8 cellular contexts compared by ENCODE assay signal in genomic region chr7:128031901-128032604, GRCh38. TPM values are rescaled to one million over a fixed set of nuclear protein-coding genes. Genes with fewer than 3 reads are reported as not detected.
DNase-seq lines count a peak whose midpoint lies in the region; ATAC-seq, FAIRE-seq and TF ChIP-seq lines count a peak whose summit lies in the region.

No MANE protein-coding gene starts in this region.

- peaks cover 0 to 1% (median 0%) of the 10 kb centered on the region in 7 donors for H3K9me3 Mint-ChIP-seq in CD4-positive, CD25-positive, alpha-beta regulatory T cell
- H3K9me3 Mint-ChIP-seq in immature natural killer cell: no peaks in the 10 kb centered on the region

- peaks cover 6% of the 10 kb centered on the region for H3K36me3 ChIP-seq in CD4-positive, CD25-positive, alpha-beta regulatory T cell (ENCODE audit: control insufficient read depth, insufficient read depth, low read length)
- H3K36me3 ChIP-seq in HUES6 (ENCODE audit: control insufficient read depth, insufficient read depth, low read length) (peaks cover 8% of the 10 kb centered on the region), WERI-Rb-1 (peaks cover 8% of the 10 kb centered on the region)

- H3K4me3 Mint-ChIP-seq in CD4-positive, CD25-positive, alpha-beta regulatory T cell: peak overlapping the region; percentile 87 to 93 (median 92)
- H3K4me3 Mint-ChIP-seq in immature natural killer cell: peak overlapping the region; percentile 88 to 98 (median 93)

- H3K4me3 ChIP-seq in CD4-positive, CD25-positive, alpha-beta regulatory T cell (ENCODE audit: low read depth, low read length): no peak overlapping the region
- peak overlapping the region; percentile 62 for H3K4me3 ChIP-seq in HUES6 (ENCODE audit: low read depth, low read length)
- peak overlapping the region; percentile 43 for H3K4me3 ChIP-seq in WERI-Rb-1 (ENCODE audit: low read depth, low read length)

- TF ChIP-seq POLR2A in H54 (IDR thresholded peaks at IDR 0.05; ENCODE audit: low read depth, low read length): no peak

- peak; percentile 29; the same call in 1 of the 2 replicates for TF ChIP-seq CTCF in WERI-Rb-1 (IDR thresholded peaks at IDR 0.05; ENCODE audit: low read depth, low read length)

- peak; percentile 82 to 84 for ATAC-seq in CD4-positive, CD25-positive, alpha-beta regulatory T cell (ENCODE audit: low read depth in 2 of 2)
- ATAC-seq in GM19463 (IDR thresholded peaks at IDR 0.05; ENCODE audit: unreplicated experiment): peak; percentile 56

- peaks cover 21% of the 10 kb centered on the region for H3K36me3 Mint-ChIP-seq in CD4-positive, CD25-positive, alpha-beta regulatory T cell
- H3K36me3 Mint-ChIP-seq in immature natural killer cell: peaks cover 7 to 14% (median 7%) of the 10 kb centered on the region in 3 donors

- H3K27me3 Mint-ChIP-seq in CD4-positive, CD25-positive, alpha-beta regulatory T cell: peaks cover 18% of the 10 kb centered on the region
- H3K27me3 Mint-ChIP-seq in immature natural killer cell (ENCODE audit: low read depth in 3 of 3): peaks cover 7 to 18% (median 10%) of the 10 kb centered on the region in 3 donors

- no peaks in the 10 kb centered on the region for H3K9me3 ChIP-seq in CD4-positive, CD25-positive, alpha-beta regulatory T cell (ENCODE audit: control insufficient read depth in 2 of 2, low read length in 2 of 2)
- H3K9me3 ChIP-seq in HUES6 (ENCODE audit: control insufficient read depth, insufficient read depth, low read depth, low read length) (no peaks in the 10 kb centered on the region), WERI-Rb-1 (ENCODE audit: severe bottlenecking) (no peaks in the 10 kb centered on the region)

- H3K4me1 Mint-ChIP-seq in CD4-positive, CD25-positive, alpha-beta regulatory T cell: peaks cover 5 to 23% (median 5%) of the 10 kb centered on the region in 4 donors
- H3K4me1 Mint-ChIP-seq in immature natural killer cell: peaks cover 20 to 21% of the 10 kb centered on the region in 2 donors

- no peak for FAIRE-seq in H54 (lab: Jason Lieb, UNC)

- peak; percentile 16 to 71 (median 48) for DNase-seq in CD4-positive, CD25-positive, alpha-beta regulatory T cell
- DNase-seq in WERI-Rb-1 (peak; percentile 71), caudate nucleus (lab: John Stamatoyannopoulos, UW) (peak in 42 of 61 donors; percentile 18 to 80 (median 55)), immature natural killer cell (peak; percentile 47 to 58 (median 54)), H54 (ENCODE audit: insufficient read length, low spot score) (no peak)
- peak; percentile 75 for DNase-seq in stimulated activated CD4-positive, alpha-beta T cell treated with anti-CD3 and anti-CD28 coated beads, Interleukin-15, amount 100 ng/mL, for 24 hours

- H3K27ac ChIP-seq in CD4-positive, CD25-positive, alpha-beta regulatory T cell (ENCODE audit: insufficient read depth, low read length, poor library complexity, severe bottlenecking): no peak overlapping the region
- H3K27ac ChIP-seq in HUES6 (ENCODE audit: low read depth, low read length) (no peak overlapping the region), WERI-Rb-1 (0 out of 2 replicates have a peak overlapping the region, but pooled peaks have one; percentile 24), caudate nucleus (ENCODE audit: low read depth, low read length) (peak overlapping the region; percentile 58)

- H3K27me3 ChIP-seq in CD4-positive, CD25-positive, alpha-beta regulatory T cell (ENCODE audit: control insufficient read depth, insufficient read depth, low read length): no peaks in the 10 kb centered on the region
- peaks cover 50% of the 10 kb centered on the region for H3K27me3 ChIP-seq in HUES6 (ENCODE audit: control insufficient read depth, insufficient read depth, low read length)
- peaks cover 20% of the 10 kb centered on the region for H3K27me3 ChIP-seq in WERI-Rb-1 (ENCODE audit: insufficient read depth, low read depth, severe bottlenecking)

- peaks cover 14% of the 10 kb centered on the region for H3K4me1 ChIP-seq in CD4-positive, CD25-positive, alpha-beta regulatory T cell (ENCODE audit: control insufficient read depth, insufficient read depth, low read length, poor library complexity, severe bottlenecking)
- H3K4me1 ChIP-seq in HUES6 (ENCODE audit: control insufficient read depth, insufficient read depth, low read length): peaks cover 23% of the 10 kb centered on the region

- peak overlapping the region in 1 of 3 donors; percentile 48 for H3K27ac Mint-ChIP-seq in CD4-positive, CD25-positive, alpha-beta regulatory T cell
- peak overlapping the region in 5 of 6 donors; percentile 12 to 83 (median 74) for H3K27ac Mint-ChIP-seq in immature natural killer cell

- peak overlapping the region; percentile 55 for H3K9ac ChIP-seq in HUES6 (ENCODE audit: low read length)

RNA-seq across cellular contexts. Expression of gene LRRC4, which starts 0.8 kb away (rescaled TPM):
- not detected for total RNA-seq in CD4-positive, CD25-positive, alpha-beta regulatory T cell
- under 1 TPM in 1 of 4 donors, not detected in 3; 0.06 TPM for polyA plus RNA-seq in CD4-positive, CD25-positive, alpha-beta regulatory T cell
- polyA plus RNA-seq in immature natural killer cell: under 1 TPM in 2 of 3 donors, not detected in 1; 0.08 to 0.36 TPM

Comparison
In these comparisons a context has a peak if more than half of its experiments do, and no peak if none do; other contexts are left out.
1. H3K27ac ChIP-seq: peak in WERI-Rb-1 (single experiment) and caudate nucleus (single experiment); none in CD4-positive, CD25-positive, alpha-beta regulatory T cell (single experiment) and HUES6 (single experiment).